In the genomic region with DNA sequence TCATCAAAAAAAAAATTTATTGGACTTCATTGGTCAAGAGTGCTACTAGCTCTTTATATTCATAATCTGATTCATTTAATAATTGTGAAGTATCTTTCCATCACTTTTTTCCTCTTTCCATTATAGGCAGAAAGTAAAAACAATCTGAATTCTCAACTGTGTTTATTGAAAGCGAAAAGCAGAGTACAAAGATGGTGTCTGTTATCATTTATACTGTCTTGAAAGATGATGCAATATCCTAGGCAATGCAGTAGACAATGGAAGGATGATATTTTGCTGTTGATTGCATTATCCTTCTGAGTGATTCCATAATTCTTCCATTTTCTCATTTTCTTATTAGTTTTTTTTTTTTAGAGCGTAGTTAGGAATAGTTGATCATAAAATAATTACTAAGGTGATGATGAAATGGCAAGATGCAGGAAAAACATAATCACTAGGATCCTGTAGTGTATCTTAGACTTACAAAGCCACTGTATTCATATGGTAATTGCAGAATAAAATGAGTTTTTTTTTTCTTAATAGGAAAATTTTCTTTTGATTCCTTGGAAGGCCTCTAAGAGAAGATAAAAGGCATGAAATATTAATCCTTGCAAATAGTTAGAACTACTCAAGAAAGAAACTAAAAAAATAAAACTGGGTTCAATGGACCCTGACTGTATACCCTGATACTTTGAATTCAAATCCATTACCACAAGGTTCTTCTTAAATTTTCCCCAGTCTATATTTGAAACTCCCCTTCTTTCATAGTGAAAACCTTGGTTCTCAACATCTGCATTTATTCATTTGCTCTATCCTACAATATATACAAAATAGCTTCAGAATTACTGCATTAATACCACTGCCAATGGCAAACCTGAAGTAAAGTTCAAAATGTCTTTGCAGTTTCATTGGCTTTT, we compare ENCODE assay signal across 1 cellular context.
TF ChIP-seq lines count a peak whose summit lies in the region.

No MANE protein-coding gene starts in this region.

TF ChIP-seq in K562, 482 proteins besides CTCF, POLR2A, EP300 and RAD21 (continued from another document and continues in another):
- TF ChIP-seq, protein P1, sequence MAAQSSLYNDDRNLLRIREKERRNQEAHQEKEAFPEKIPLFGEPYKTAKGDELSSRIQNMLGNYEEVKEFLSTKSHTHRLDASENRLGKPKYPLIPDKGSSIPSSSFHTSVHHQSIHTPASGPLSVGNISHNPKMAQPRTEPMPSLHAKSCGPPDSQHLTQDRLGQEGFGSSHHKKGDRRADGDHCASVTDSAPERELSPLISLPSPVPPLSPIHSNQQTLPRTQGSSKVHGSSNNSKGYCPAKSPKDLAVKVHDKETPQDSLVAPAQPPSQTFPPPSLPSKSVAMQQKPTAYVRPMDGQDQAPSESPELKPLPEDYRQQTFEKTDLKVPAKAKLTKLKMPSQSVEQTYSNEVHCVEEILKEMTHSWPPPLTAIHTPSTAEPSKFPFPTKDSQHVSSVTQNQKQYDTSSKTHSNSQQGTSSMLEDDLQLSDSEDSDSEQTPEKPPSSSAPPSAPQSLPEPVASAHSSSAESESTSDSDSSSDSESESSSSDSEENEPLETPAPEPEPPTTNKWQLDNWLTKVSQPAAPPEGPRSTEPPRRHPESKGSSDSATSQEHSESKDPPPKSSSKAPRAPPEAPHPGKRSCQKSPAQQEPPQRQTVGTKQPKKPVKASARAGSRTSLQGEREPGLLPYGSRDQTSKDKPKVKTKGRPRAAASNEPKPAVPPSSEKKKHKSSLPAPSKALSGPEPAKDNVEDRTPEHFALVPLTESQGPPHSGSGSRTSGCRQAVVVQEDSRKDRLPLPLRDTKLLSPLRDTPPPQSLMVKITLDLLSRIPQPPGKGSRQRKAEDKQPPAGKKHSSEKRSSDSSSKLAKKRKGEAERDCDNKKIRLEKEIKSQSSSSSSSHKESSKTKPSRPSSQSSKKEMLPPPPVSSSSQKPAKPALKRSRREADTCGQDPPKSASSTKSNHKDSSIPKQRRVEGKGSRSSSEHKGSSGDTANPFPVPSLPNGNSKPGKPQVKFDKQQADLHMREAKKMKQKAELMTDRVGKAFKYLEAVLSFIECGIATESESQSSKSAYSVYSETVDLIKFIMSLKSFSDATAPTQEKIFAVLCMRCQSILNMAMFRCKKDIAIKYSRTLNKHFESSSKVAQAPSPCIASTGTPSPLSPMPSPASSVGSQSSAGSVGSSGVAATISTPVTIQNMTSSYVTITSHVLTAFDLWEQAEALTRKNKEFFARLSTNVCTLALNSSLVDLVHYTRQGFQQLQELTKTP (IDR thresholded peaks at IDR 0.05; ENCODE audit: low read depth in 1 of 2, partially characterized antibody in 2 of 2) = no peak
- TF ChIP-seq, protein P2, sequence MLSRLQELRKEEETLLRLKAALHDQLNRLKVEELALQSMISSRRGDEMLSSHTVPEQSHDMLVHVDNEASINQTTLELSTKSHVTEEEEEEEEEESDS (CRISPR knock-in tag; IDR thresholded peaks at IDR 0.05) = no peak
- TF ChIP-seq, protein P3, sequence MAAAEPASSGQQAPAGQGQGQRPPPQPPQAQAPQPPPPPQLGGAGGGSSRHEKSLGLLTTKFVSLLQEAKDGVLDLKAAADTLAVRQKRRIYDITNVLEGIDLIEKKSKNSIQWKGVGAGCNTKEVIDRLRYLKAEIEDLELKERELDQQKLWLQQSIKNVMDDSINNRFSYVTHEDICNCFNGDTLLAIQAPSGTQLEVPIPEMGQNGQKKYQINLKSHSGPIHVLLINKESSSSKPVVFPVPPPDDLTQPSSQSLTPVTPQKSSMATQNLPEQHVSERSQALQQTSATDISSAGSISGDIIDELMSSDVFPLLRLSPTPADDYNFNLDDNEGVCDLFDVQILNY (CRISPR knock-in tag; IDR thresholded peaks at IDR 0.05) = no peak
- TF ChIP-seq POLR2H (tag; IDR thresholded peaks at IDR 0.05; ENCODE audit: low read depth) (peak; percentile 41; the same call in 1 of the 2 replicates), ETS2 (tag; IDR thresholded peaks at IDR 0.05; ENCODE audit: borderline replicate concordance, poor library complexity, severe bottlenecking) (no peak), ZNF274 (IDR thresholded peaks at IDR 0.05; ENCODE audit: borderline replicate concordance, low read depth, low read length) (no peak), SIRT6 (IDR thresholded peaks at IDR 0.05; ENCODE audit: low read depth, low read length) (no peak), KDM2B (CRISPR knock-in tag; IDR thresholded peaks at IDR 0.05) (no peak), KHSRP (IDR thresholded peaks at IDR 0.05) (no peak), LEF1 (IDR thresholded peaks at IDR 0.05) (no peak), POLR3A (IDR thresholded peaks at IDR 0.05; ENCODE audit: borderline replicate concordance, extremely low read depth, insufficient read depth, insufficient read length) (no peak), RUNX1 (IDR thresholded peaks at IDR 0.05; ENCODE audit: low read depth) (no peak), HDAC2 (IDR thresholded peaks at IDR 0.05) (no peak; the same call in 1 of the 2 replicates), MCM7 (IDR thresholded peaks at IDR 0.05) (no peak), TBL1XR1 (IDR thresholded peaks at IDR 0.05; ENCODE audit: low read length in 2 of 2) (no peak), PTRF (tag; IDR thresholded peaks at IDR 0.05) (no peak), ZNF696 (CRISPR knock-in tag; conservative IDR thresholded peaks at IDR 0.05) (no peak), ZNF324 (CRISPR knock-in tag; IDR thresholded peaks at IDR 0.05) (no peak), FOXJ2 (tag; IDR thresholded peaks at IDR 0.05) (0 out of 2 replicates have a peak, but pooled peaks have one; percentile 58), TBP (optimal IDR thresholded peaks at IDR 0.05; ENCODE audit: low read depth, low read length) (no peak), FOXJ3 (CRISPR knock-in tag; IDR thresholded peaks at IDR 0.05) (no peak), JUN (IDR thresholded peaks at IDR 0.05; ENCODE audit: borderline replicate concordance, low read depth, low read length) (peak; percentile 47; the same call in 1 of the 2 replicates), JUN (CRISPR knock-in tag; IDR thresholded peaks at IDR 0.05; ENCODE audit: borderline replicate concordance) (no peak), ILK (tag; IDR thresholded peaks at IDR 0.05; ENCODE audit: borderline replicate concordance, low read depth) (no peak), GTF2F1 (IDR thresholded peaks at IDR 0.05; ENCODE audit: low read depth, low read length) (no peak), NFE2 (IDR thresholded peaks at IDR 0.05; ENCODE audit: low read depth) (no peak), ZNF764 (CRISPR knock-in tag; IDR thresholded peaks at IDR 0.05; ENCODE audit: low read depth) (no peak), ZNF644 (tag; IDR thresholded peaks at IDR 0.05; ENCODE audit: low read depth) (no peak)
- TF ChIP-seq, protein P4, sequence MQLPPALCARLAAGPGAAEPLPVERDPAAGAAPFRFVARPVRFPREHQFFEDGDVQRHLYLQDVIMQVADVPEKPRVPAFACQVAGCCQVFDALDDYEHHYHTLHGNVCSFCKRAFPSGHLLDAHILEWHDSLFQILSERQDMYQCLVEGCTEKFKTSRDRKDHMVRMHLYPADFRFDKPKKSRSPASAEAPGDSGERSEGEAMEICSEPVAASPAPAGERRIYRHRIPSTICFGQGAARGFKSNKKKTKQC (CRISPR knock-in tag; IDR thresholded peaks at IDR 0.05) = no peak
- TF ChIP-seq, protein P5, sequence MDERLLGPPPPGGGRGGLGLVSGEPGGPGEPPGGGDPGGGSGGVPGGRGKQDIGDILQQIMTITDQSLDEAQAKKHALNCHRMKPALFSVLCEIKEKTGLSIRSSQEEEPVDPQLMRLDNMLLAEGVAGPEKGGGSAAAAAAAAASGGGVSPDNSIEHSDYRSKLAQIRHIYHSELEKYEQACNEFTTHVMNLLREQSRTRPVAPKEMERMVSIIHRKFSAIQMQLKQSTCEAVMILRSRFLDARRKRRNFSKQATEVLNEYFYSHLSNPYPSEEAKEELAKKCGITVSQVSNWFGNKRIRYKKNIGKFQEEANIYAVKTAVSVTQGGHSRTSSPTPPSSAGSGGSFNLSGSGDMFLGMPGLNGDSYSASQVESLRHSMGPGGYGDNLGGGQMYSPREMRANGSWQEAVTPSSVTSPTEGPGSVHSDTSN (CRISPR knock-in tag; IDR thresholded peaks at IDR 0.05; ENCODE audit: low read depth) = no peak
- TF ChIP-seq, protein P5 (tag; conservative IDR thresholded peaks at IDR 0.05; ENCODE audit: low read depth) = no peak
- TF ChIP-seq, protein P6, sequence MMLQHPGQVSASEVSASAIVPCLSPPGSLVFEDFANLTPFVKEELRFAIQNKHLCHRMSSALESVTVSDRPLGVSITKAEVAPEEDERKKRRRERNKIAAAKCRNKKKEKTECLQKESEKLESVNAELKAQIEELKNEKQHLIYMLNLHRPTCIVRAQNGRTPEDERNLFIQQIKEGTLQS (IDR thresholded peaks at IDR 0.05) = peak; percentile 98
- TF ChIP-seq, protein P6 (CRISPR knock-in tag; conservative IDR thresholded peaks at IDR 0.05) = no peak
- TF ChIP-seq, protein P7, sequence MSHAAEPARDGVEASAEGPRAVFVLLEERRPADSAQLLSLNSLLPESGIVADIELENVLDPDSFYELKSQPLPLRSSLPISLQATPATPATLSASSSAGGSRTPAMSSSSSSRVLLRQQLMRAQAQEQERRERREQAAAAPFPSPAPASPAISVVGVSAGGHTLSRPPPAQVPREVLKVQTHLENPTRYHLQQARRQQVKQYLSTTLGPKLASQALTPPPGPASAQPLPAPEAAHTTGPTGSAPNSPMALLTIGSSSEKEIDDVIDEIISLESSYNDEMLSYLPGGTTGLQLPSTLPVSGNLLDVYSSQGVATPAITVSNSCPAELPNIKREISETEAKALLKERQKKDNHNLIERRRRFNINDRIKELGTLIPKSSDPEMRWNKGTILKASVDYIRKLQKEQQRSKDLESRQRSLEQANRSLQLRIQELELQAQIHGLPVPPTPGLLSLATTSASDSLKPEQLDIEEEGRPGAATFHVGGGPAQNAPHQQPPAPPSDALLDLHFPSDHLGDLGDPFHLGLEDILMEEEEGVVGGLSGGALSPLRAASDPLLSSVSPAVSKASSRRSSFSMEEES (CRISPR knock-in tag; IDR thresholded peaks at IDR 0.05) = no peak
- TF ChIP-seq, protein P8, sequence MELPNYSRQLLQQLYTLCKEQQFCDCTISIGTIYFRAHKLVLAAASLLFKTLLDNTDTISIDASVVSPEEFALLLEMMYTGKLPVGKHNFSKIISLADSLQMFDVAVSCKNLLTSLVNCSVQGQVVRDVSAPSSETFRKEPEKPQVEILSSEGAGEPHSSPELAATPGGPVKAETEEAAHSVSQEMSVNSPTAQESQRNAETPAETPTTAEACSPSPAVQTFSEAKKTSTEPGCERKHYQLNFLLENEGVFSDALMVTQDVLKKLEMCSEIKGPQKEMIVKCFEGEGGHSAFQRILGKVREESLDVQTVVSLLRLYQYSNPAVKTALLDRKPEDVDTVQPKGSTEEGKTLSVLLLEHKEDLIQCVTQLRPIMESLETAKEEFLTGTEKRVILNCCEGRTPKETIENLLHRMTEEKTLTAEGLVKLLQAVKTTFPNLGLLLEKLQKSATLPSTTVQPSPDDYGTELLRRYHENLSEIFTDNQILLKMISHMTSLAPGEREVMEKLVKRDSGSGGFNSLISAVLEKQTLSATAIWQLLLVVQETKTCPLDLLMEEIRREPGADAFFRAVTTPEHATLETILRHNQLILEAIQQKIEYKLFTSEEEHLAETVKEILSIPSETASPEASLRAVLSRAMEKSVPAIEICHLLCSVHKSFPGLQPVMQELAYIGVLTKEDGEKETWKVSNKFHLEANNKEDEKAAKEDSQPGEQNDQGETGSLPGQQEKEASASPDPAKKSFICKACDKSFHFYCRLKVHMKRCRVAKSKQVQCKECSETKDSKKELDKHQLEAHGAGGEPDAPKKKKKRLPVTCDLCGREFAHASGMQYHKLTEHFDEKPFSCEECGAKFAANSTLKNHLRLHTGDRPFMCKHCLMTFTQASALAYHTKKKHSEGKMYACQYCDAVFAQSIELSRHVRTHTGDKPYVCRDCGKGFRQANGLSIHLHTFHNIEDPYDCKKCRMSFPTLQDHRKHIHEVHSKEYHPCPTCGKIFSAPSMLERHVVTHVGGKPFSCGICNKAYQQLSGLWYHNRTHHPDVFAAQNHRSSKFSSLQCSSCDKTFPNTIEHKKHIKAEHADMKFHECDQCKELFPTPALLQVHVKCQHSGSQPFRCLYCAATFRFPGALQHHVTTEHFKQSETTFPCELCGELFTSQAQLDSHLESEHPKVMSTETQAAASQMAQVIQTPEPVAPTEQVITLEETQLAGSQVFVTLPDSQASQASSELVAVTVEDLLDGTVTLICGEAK (IDR thresholded peaks at IDR 0.05) = no peak
- TF ChIP-seq, protein P8 (CRISPR knock-in tag; IDR thresholded peaks at IDR 0.05) = no peak
